8 cellular contexts compared by ENCODE assay signal in genomic region chr1:204411451-204412245, GRCh38. TPM values are rescaled to one million over a fixed set of nuclear protein-coding genes. Genes with fewer than 3 reads are reported as not detected.
A peak's percentile ranks its signal among the peaks of the same experiment; 100 is the strongest.
DNase-seq lines count a peak whose midpoint lies in the region; ATAC-seq and TF ChIP-seq lines count a peak whose summit lies in the region.

Gene PPP1R15B, minus strand, starts transcription at chr1:204411817. Its CDS starts 406 bp downstream, at chr1:204411411.

- H3K9me3 Mint-ChIP-seq in activated naive CD4-positive, alpha-beta T cell treated with anti-CD3 and anti-CD28 coated beads, Interleukin-2, amount 50 U/mL, for 72 hours: no peaks in the 10 kb centered on the region

- H3K27ac Mint-ChIP-seq in activated naive CD4-positive, alpha-beta T cell treated with anti-CD3 and anti-CD28 coated beads, Interleukin-2, amount 50 U/mL, for 72 hours: peak within 1 kb of the TSS; percentile 98 to 99

- no peaks in the 10 kb centered on the region for H3K4me1 ChIP-seq in testis

- peak; percentile 87 for TF ChIP-seq POLR2A in testis (IDR thresholded peaks at IDR 0.05)

- DNase-seq in GM06990 (ENCODE audit: extremely low read depth, insufficient read length): peak; percentile 99
- peak; percentile 99 for DNase-seq in NCI-H1092 treated with DMSO at 0.1 percent for 48 hours (lab: John Stamatoyannopoulos, UW)
- peak; percentile 99 for DNase-seq in SKM-1 (lab: John Stamatoyannopoulos, UW; ENCODE audit: unreplicated experiment)
- DNase-seq in activated naive CD4-positive, alpha-beta T cell treated with anti-CD3 and anti-CD28 coated beads, Interleukin-2, amount 50 U/mL, for 72 hours (ENCODE audit: low spot score in 2 of 2): peak; percentile 95 to 99
- no peak for DNase-seq in glomerular endothelial cell (ENCODE audit: extremely low read depth, low read depth, low spot score)
- peak; percentile 75 for DNase-seq in omental fat pad (ENCODE audit: low spot score)
- DNase-seq in testis: peak; percentile 97

- H3K36me3 Mint-ChIP-seq in activated naive CD4-positive, alpha-beta T cell treated with anti-CD3 and anti-CD28 coated beads, Interleukin-2, amount 50 U/mL, for 72 hours: peaks cover 43 to 49% of the 10 kb centered on the region in 2 donors

- H3K27ac ChIP-seq in testis: peak within 1 kb of the TSS; percentile 98 to 99

- 1% methylated on average over 18 to 48 of the region's 70 CpGs for WGBS in testis, 2 donors

- peak within 1 kb of the TSS; percentile 97 for H3K4me3 ChIP-seq in GM06990 (replicated peaks; ENCODE audit: low read depth, low read length)
- H3K4me3 ChIP-seq in testis: peak within 1 kb of the TSS; percentile 77 to 92

- H3K36me3 ChIP-seq in GM06990 (ENCODE audit: control insufficient read depth, insufficient read depth, low read length) (no peaks in the 10 kb centered on the region), testis (ENCODE audit: low read depth, missing control alignments) (no peaks in the 10 kb centered on the region)

- no peaks in the 10 kb centered on the region for H3K9me3 ChIP-seq in testis

- intact Hi-C loops in testis (cut with DNase I; ENCODE audit: low total_unique reads): no loop called here

- H3K27me3 ChIP-seq in GM06990 (replicated peaks; ENCODE audit: control insufficient read depth, insufficient read depth, low read length): no peaks in the 10 kb centered on the region
- H3K27me3 ChIP-seq in testis: no peaks in the 10 kb centered on the region

- peak; percentile 86 for ATAC-seq in HG02588 (IDR thresholded peaks at IDR 0.05; ENCODE audit: unreplicated experiment)
- peak; percentile 90 to 93 for ATAC-seq in activated naive CD4-positive, alpha-beta T cell treated with anti-CD3 and anti-CD28 coated beads, Interleukin-2, amount 50 U/mL, for 72 hours
- peak; percentile 90 for ATAC-seq in omental fat pad (ENCODE audit: low FRiP score)

- TF ChIP-seq CTCF in GM06990 (IDR thresholded peaks at IDR 0.05; ENCODE audit: insufficient read depth, low read length, poor library complexity, severe bottlenecking) (no peak), omental fat pad (IDR thresholded peaks at IDR 0.05) (no peak), testis (IDR thresholded peaks at IDR 0.05) (peak in 1 of 3 experiments; percentile 7)

RNA-seq across cellular contexts. Expression of gene PPP1R15B, which starts in this region (rescaled TPM):
- total RNA-seq in activated naive CD4-positive, alpha-beta T cell treated with anti-CD3 and anti-CD28 coated beads, Interleukin-2, amount 50 U/mL, for 72 hours: 100 to 1,000 TPM in 1 of 2 donors, 10 to 100 TPM in 1; 54.6 to 138 TPM
- total RNA-seq in glomerular endothelial cell: 24.9 and 36.2 TPM in 2 replicates
- 100 to 1,000 TPM in 2 of 4 donors, 10 to 100 TPM in 2; 62.3 to 238 (median 124) TPM for total RNA-seq in omental fat pad
- total RNA-seq in testis: 10 to 100 TPM; 40.1 to 42.0 TPM
- 22.5 TPM for polyA plus RNA-seq in testis (ENCODE audit: insufficient read depth, low read depth, low replicate concordance)
